Comparison of ENCODE assay signal across 14 cellular contexts in the genomic region with DNA sequence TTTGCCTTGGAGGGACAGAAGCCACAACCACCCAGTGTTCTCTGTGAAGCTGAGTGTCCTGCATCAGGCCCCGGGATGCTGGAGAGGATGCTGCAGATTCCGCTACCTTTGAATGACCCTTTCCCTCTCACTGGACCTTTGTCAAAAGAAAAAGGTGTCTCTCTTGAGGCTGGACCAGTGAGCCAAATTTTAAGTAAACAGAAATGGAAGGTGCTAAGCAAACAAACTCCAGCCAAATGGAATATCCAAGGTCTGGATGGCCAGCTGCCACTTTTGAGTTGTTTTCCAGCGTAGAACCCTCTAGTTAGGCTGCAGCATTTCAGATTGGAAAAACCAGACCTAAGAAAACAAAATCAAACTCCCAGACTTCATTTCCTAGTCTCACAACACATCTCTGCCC.
"Had no signal": no experiment of that assay in that cellular context is flagged by ENCODE, and none has a peak within 500 bp of the region (broad histone marks: within the 10 kb centered on the region; RNA-seq: fewer than 3 reads in every experiment).

No MANE protein-coding gene starts in this region.

- H3K36me3 ChIP-seq: cardiac muscle cell, colonic mucosa, ovary had no signal

- H3K4me3 ChIP-seq: cardiac muscle cell, colonic mucosa, esophagus muscularis mucosa, hepatocyte, ovary had no signal

- H3K9me3 ChIP-seq: colonic mucosa, esophagus muscularis mucosa, ovary had no signal

- H3K27me3 ChIP-seq: cardiac muscle cell, colonic mucosa, esophagus muscularis mucosa, hepatocyte, ovary had no signal

- H3K27me3 Mint-ChIP-seq: activated naive CD4-positive, alpha-beta T cell treated with anti-CD3 and anti-CD28 coated beads, Interleukin-2, amount 10 ng/mL, durations not matched to agents 7 days and 5 days had no signal

- H3K27ac ChIP-seq: cardiac muscle cell, colonic mucosa, hepatocyte, ovary, VCaP had no signal

- H3K4me3 Mint-ChIP-seq: activated naive CD4-positive, alpha-beta T cell treated with anti-CD3 and anti-CD28 coated beads, Interleukin-2, amount 10 ng/mL, durations not matched to agents 7 days and 5 days had no signal

- H3K4me1 Mint-ChIP-seq: activated naive CD4-positive, alpha-beta T cell treated with anti-CD3 and anti-CD28 coated beads, Interleukin-2, amount 10 ng/mL, durations not matched to agents 7 days and 5 days had no signal

- H3K4me1 ChIP-seq: colonic mucosa had no signal

- H3K27ac Mint-ChIP-seq: activated naive CD4-positive, alpha-beta T cell treated with anti-CD3 and anti-CD28 coated beads, Interleukin-2, amount 10 ng/mL, durations not matched to agents 7 days and 5 days had no signal

- DNase-seq: activated CD4-positive, alpha-beta T cell treated with anti-CD3 and anti-CD28 coated beads for 1 hour; activated CD4-positive, alpha-beta T cell treated with anti-CD3 and anti-CD28 coated beads, Interleukin-2, amount 50 U/mL, for 4 hours; activated naive CD4-positive, alpha-beta T cell treated with anti-CD3 and anti-CD28 coated beads, Interleukin-2, amount 10 ng/mL, durations not matched to agents 7 days and 5 days; colonic mucosa; kidney; ovary; stimulated activated CD4-positive, alpha-beta T cell treated with anti-CD3 and anti-CD28 coated beads, Interleukin-2, amount 100 ng/mL, for 48 hours; stimulated activated naive CD4-positive, alpha-beta T cell; T-helper 1 cell; trophoblast cell had no signal

- H3K36me3 Mint-ChIP-seq: activated naive CD4-positive, alpha-beta T cell treated with anti-CD3 and anti-CD28 coated beads, Interleukin-2, amount 10 ng/mL, durations not matched to agents 7 days and 5 days had no signal

- H3K9me3 Mint-ChIP-seq: activated naive CD4-positive, alpha-beta T cell treated with anti-CD3 and anti-CD28 coated beads, Interleukin-2, amount 10 ng/mL, durations not matched to agents 7 days and 5 days had no signal
